In genomic region chr20:33686008-33686983, GRCh38 we compare ENCODE assay signal across 8 cellular contexts. TPM values are rescaled to one million over a fixed set of nuclear protein-coding genes. Genes with fewer than 3 reads are reported as not detected.
DNase-seq lines count a peak whose midpoint lies in the region; ATAC-seq and TF ChIP-seq lines count a peak whose summit lies in the region.

Gene E2F1, minus strand, starts transcription at chr20:33686385. Its CDS starts 121 bp downstream, at chr20:33686264.

- peak in 1 of 2 donors; percentile 12 for TF ChIP-seq RAD21 in liver (IDR thresholded peaks at IDR 0.05)

- no peak within 1 kb of the TSS for H3K9ac ChIP-seq in liver (ENCODE audit: low read depth in 1 of 2, low read length in 2 of 2)

- H3K9me3 Mint-ChIP-seq in CD4-positive, alpha-beta T cell = no peaks in the 10 kb centered on the region
- H3K9me3 Mint-ChIP-seq in dendritic cell treated with granulocyte-macrophage colony-stimulating factor and Interleukin-4, amounts not matched to agents 40 ng/mL and 50 ng/mL, for 4 days = no peaks in the 10 kb centered on the region

- 4% methylated on average over 115 of the region's 115 CpGs for WGBS in liver

- peaks cover 50% of the 10 kb centered on the region for H3K4me1 Mint-ChIP-seq in CD4-positive, alpha-beta T cell (ENCODE audit: low read depth)
- H3K4me1 Mint-ChIP-seq in dendritic cell treated with granulocyte-macrophage colony-stimulating factor and Interleukin-4, amounts not matched to agents 40 ng/mL and 50 ng/mL, for 4 days (ENCODE audit: low read depth) = peaks cover 31% of the 10 kb centered on the region

- no peaks in the 10 kb centered on the region for H3K27me3 Mint-ChIP-seq in CD4-positive, alpha-beta T cell
- H3K27me3 Mint-ChIP-seq in dendritic cell treated with granulocyte-macrophage colony-stimulating factor and Interleukin-4, amounts not matched to agents 40 ng/mL and 50 ng/mL, for 4 days = no peaks in the 10 kb centered on the region

- H3K27me3 ChIP-seq in CD4-positive, alpha-beta T cell (ENCODE audit: control insufficient read depth, insufficient read depth, low read length) = no peaks in the 10 kb centered on the region
- no peaks in the 10 kb centered on the region for H3K27me3 ChIP-seq in liver (ENCODE audit: control insufficient read depth in 4 of 4, insufficient read depth in 4 of 4, low read length in 3 of 4)

- ATAC-seq in CD4-positive, alpha-beta T cell (ENCODE audit: poor library complexity) = peak; percentile 94
- ATAC-seq in GM19452 (IDR thresholded peaks at IDR 0.05; ENCODE audit: unreplicated experiment) (peak; percentile 80), HG03571 (IDR thresholded peaks at IDR 0.05; ENCODE audit: unreplicated experiment) (peak; percentile 81)

- peak within 1 kb of the TSS; percentile 39 for H3K27ac Mint-ChIP-seq in CD4-positive, alpha-beta T cell
- H3K27ac Mint-ChIP-seq in dendritic cell treated with granulocyte-macrophage colony-stimulating factor and Interleukin-4, amounts not matched to agents 40 ng/mL and 50 ng/mL, for 4 days = peak within 1 kb of the TSS; percentile 79

- H3K4me3 ChIP-seq in liver (ENCODE audit: low read depth in 1 of 3, low read length in 3 of 3) = peak within 1 kb of the TSS in 2 of 3 donors; percentile 54 to 68

- POLR2A ChIA-PET in CD4-positive, alpha-beta T cell (lab: Charles Lee) = interaction anchor here (0.5 to 1.8 kb wide), 7 partner anchors 19 to 243 kb away, joined by 3 to 9 read pairs (median 4); partner anchors contain the start of genes PXMP4, SNTA1 and ZNF341

- peak; percentile 81 to 95 (median 90) for DNase-seq in CD4-positive, alpha-beta T cell
- DNase-seq in NCI-H774 (lab: John Stamatoyannopoulos, UW) = peak; percentile 95
- peak; percentile 91 to 92 for DNase-seq in activated CD4-positive, alpha-beta T cell treated with anti-CD3 and anti-CD28 coated beads, Interleukin-2, amount 50 U/mL, for 24 hours (ENCODE audit: low read depth in 1 of 2, low spot score in 1 of 2)
- peak; percentile 95 for DNase-seq in stimulated activated CD4-positive, alpha-beta T cell treated with anti-CD3 and anti-CD28 coated beads, Interleukin-4, amount 100 ng/mL, for 1 hour

- peaks cover 2 to 19% (median 8%) of the 10 kb centered on the region in 4 donors for H3K4me1 ChIP-seq in liver (ENCODE audit: control insufficient read depth in 4 of 4, insufficient read depth in 4 of 4, low read length in 3 of 4)

- H3K9me3 ChIP-seq in CD4-positive, alpha-beta T cell (ENCODE audit: control insufficient read depth, low read length) = no peaks in the 10 kb centered on the region
- no peaks in the 10 kb centered on the region for H3K9me3 ChIP-seq in liver (ENCODE audit: control insufficient read depth in 4 of 4, low read length in 3 of 4)

- intact Hi-C loops in CD4-positive, alpha-beta T cell (cut with DNase I, micrococcal nuclease) = loop anchor here in 1 of 2 experiments (2.0 to 10.0 kb wide), 3 partner anchors 35 to 426 kb away; partner anchors contain the start of genes EIF2S2, PXMP4 and RALY
- intact Hi-C loops in dendritic cell treated with granulocyte-macrophage colony-stimulating factor and Interleukin-4, amounts not matched to agents 40 ng/mL and 50 ng/mL, for 4 days (cut with micrococcal nuclease) = loop anchor here (2.0 to 5.0 kb wide), 2 partner anchors 35 to 46 kb away; partner anchors contain the start of genes PXMP4 and ZNF341

- no peaks in the 10 kb centered on the region for H3K36me3 ChIP-seq in liver (ENCODE audit: control insufficient read depth in 4 of 4, insufficient read depth in 3 of 4, low read depth in 1 of 4, low read length in 3 of 4)

- no peaks in the 10 kb centered on the region for H3K36me3 Mint-ChIP-seq in CD4-positive, alpha-beta T cell (ENCODE audit: low read depth)
- H3K36me3 Mint-ChIP-seq in dendritic cell treated with granulocyte-macrophage colony-stimulating factor and Interleukin-4, amounts not matched to agents 40 ng/mL and 50 ng/mL, for 4 days (ENCODE audit: low read depth) = no peaks in the 10 kb centered on the region

- CTCF ChIA-PET in CD4-positive, alpha-beta T cell (lab: Charles Lee) = interaction anchor here (2.3 to 3.1 kb wide), 2 partner anchors 18 kb away, joined by 12 to 15 read pairs; no protein-coding TSS in a partner anchor

- no peak within 1 kb of the TSS for H3K27ac ChIP-seq in CD4-positive, alpha-beta T cell (ENCODE audit: low read depth, low read length)
- H3K27ac ChIP-seq in liver (ENCODE audit: low read depth in 1 of 2, low read length in 2 of 2) = no peak within 1 kb of the TSS

- TF ChIP-seq CTCF in CD4-positive, alpha-beta T cell (IDR thresholded peaks at IDR 0.05) = peak; percentile 23
- TF ChIP-seq CTCF in liver (IDR thresholded peaks at IDR 0.05; ENCODE audit: low read depth, low read length, missing input control) = peak; percentile 31

- H3K4me3 Mint-ChIP-seq in CD4-positive, alpha-beta T cell = peak within 1 kb of the TSS; percentile 89
- H3K4me3 Mint-ChIP-seq in dendritic cell treated with granulocyte-macrophage colony-stimulating factor and Interleukin-4, amounts not matched to agents 40 ng/mL and 50 ng/mL, for 4 days = peak within 1 kb of the TSS; percentile 75

TF ChIP-seq in liver, 16 proteins besides CTCF, POLR2A, EP300 and RAD21:
- no peak for TF ChIP-seq HNF4G (IDR thresholded peaks at IDR 0.05)
- peak; percentile 22 for TF ChIP-seq YY1 (IDR thresholded peaks at IDR 0.05)

RNA-seq across cellular contexts. Expression of gene E2F1, which starts in this region (rescaled TPM):
- 1 to 10 TPM; 1.2 to 1.6 TPM for total RNA-seq in CD4-positive, alpha-beta T cell
- total RNA-seq in liver = 10 to 100 TPM in 1 of 2 donors, under 1 TPM in 1; 0.17 to 11.0 TPM
- 1 to 10 TPM in 1 of 2 donors, under 1 TPM in 1; 0.10 to 1.6 TPM for polyA plus RNA-seq in liver
